ENCODE assay signal across 4 cellular contexts in genomic region chr10:29291561-29291960, GRCh38. TPM values are rescaled to one million over a fixed set of nuclear protein-coding genes. Genes with fewer than 3 reads are reported as not detected.
"Had no signal": no experiment of that assay in that cellular context is flagged by ENCODE, and none has a peak within 500 bp of the region (broad histone marks: within the 10 kb centered on the region; RNA-seq: fewer than 3 reads in every experiment).

No MANE protein-coding gene starts in this region.

RNA-seq across cellular contexts. Expression of gene LYZL1, which starts 2.7 kb away (rescaled TPM):
- total RNA-seq: LHCN-M2, M059J, MCF 10A, NCI-H460 had no signal
